In the genomic region with DNA sequence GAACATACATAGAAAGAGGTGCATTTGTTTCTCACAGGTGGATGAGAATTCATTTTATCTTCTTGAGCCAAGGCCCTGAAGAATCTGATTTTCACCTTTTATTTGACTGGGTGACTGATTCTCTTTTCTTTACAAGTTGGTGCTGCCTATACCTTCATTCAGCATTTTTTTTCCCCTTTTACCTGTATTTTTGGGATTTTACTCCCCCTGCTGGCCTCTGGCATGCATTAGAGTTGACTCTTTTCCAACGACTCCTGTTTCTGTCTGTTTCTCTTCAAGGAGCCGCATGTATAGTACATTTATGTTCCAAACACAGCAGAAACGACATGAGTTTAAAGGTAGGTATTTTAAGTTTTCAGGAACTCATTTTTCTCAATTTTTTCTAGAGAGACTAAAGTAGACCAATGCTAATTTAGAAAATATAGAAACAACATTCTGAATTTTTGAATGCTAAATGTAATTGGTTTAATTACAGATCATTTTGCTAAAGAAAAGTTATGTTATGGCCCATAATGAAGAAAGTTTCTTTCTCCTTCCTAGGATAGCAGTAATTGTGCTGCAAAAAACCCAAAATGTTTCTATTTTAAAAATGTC, we compare ENCODE assay signal across 1 cellular context.
TF ChIP-seq lines count a peak whose summit lies in the region.

No MANE protein-coding gene starts in this region.

TF ChIP-seq in GM12878, 131 proteins besides CTCF, POLR2A, EP300 and RAD21 (continued from another document):
- TF ChIP-seq, protein P1, sequence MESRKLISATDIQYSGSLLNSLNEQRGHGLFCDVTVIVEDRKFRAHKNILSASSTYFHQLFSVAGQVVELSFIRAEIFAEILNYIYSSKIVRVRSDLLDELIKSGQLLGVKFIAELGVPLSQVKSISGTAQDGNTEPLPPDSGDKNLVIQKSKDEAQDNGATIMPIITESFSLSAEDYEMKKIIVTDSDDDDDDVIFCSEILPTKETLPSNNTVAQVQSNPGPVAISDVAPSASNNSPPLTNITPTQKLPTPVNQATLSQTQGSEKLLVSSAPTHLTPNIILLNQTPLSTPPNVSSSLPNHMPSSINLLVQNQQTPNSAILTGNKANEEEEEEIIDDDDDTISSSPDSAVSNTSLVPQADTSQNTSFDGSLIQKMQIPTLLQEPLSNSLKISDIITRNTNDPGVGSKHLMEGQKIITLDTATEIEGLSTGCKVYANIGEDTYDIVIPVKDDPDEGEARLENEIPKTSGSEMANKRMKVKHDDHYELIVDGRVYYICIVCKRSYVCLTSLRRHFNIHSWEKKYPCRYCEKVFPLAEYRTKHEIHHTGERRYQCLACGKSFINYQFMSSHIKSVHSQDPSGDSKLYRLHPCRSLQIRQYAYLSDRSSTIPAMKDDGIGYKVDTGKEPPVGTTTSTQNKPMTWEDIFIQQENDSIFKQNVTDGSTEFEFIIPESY (IDR thresholded peaks at IDR 0.05): no peak
- TF ChIP-seq EED (IDR thresholded peaks at IDR 0.05; ENCODE audit: low read depth) (no peak), NRF1 (conservative IDR thresholded peaks at IDR 0.05; ENCODE audit: low read depth, low read length) (no peak), MEF2A (IDR thresholded peaks at IDR 0.05; ENCODE audit: insufficient read depth, low read depth, low read length) (no peak)
TF ChIP-seq in GM12878: peak in this region for 3.
